In the genomic region with DNA sequence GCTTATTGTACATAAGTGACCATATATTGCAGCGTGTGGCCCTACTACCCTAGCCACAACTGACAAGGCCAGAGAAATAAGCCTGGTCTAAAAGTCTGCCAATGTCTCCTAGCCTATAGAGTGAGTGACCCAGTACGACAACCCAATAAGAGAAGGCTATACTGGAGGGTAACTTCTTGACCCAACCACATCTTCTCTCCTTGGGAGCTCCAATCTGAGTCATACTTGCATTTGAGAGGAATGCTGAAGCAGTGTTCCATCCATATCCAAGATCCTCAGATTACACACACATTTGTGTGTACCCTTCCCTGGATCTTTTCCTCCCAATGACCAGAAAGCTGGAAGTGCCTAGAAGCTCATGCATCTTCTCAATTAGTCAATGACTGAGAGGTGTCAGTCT, we compare ENCODE assay signal across 29 cellular contexts. TPM values are rescaled to one million over a fixed set of nuclear protein-coding genes. Genes with fewer than 3 reads are reported as not detected.
DNase-seq lines count a peak whose midpoint lies in the region; ATAC-seq and TF ChIP-seq lines count a peak whose summit lies in the region.
"Had no signal": no experiment of that assay in that cellular context is flagged by ENCODE, and none has a peak within 500 bp of the region (broad histone marks: within the 10 kb centered on the region; RNA-seq: fewer than 3 reads in every experiment).

No MANE protein-coding gene starts in this region.

- intact Hi-C loops in CD4-positive, alpha-beta T cell (cut with DNase I, micrococcal nuclease) = no loop called here

- H3K4me1 Mint-ChIP-seq in CD4-positive, alpha-beta T cell (ENCODE audit: low read depth) = peaks cover 21% of the 10 kb centered on the region
- H3K4me1 Mint-ChIP-seq in central memory CD8-positive, alpha-beta T cell = peaks cover 11% of the 10 kb centered on the region
- H3K4me1 Mint-ChIP-seq: neural progenitor cell had no signal

- no peak for ATAC-seq in CD4-positive, alpha-beta T cell (ENCODE audit: poor library complexity)
- no peak for ATAC-seq in central memory CD8-positive, alpha-beta T cell (replicated peaks; ENCODE audit: extremely low read depth, poor library complexity, severe bottlenecking)

- no peak for DNase-seq in CD4-positive, alpha-beta T cell
- DNase-seq in NB4 (ENCODE audit: low read depth) (peak; percentile 20), Ammon's horn (ENCODE audit: low spot score) (no peak), AG08395 (ENCODE audit: low spot score) (no peak)
- DNase-seq in central memory CD8-positive, alpha-beta T cell (ENCODE audit: low spot score in 2 of 2) = no peak
- DNase-seq in effector CD8-positive, alpha-beta T cell (lab: John Stamatoyannopoulos, UW) = no peak
- DNase-seq: activated gamma-delta T cell; activated T-cell treated with anti-CD3 and anti-CD28 coated beads, Interleukin-2, amount 50 U/mL, for 24 hours; cerebellar nuclear complex; esophagus squamous epithelium; H7; heart right ventricle; kidney; left ventricle myocardium superior; mesendoderm; NCI-H1105; NCI-H2029; NCI-H524 treated with DMSO at 0.1 percent for 48 hours; PC-9; retina; stimulated activated naive B cell treated with anti-CD40 and anti-IgM and Interleukin-4, amounts not matched to agents 10 μg/mL and 1 μg/mL and 100 μg/mL, for 72 hours; substantia nigra; trophoblast cell had no signal

- H3K4me2 ChIP-seq in BLaER1 treated with 17β-estradiol and CSF1 and Interleukin-3, amounts not matched to agents 10 nM and 100 nM = peak overlapping the region; percentile 45 to 87 (median 67)
- H3K4me2 ChIP-seq: neural progenitor cell, PC-9 had no signal

- H3K9ac ChIP-seq in BLaER1 treated with 17β-estradiol and CSF1 and Interleukin-3, amounts not matched to agents 10 nM and 100 nM = peak overlapping the region in 9 of 11 experiments; percentile 44 to 77 (median 57); a peak in 16 of 22 replicates
- H3K9ac ChIP-seq: neural progenitor cell, parathyroid adenoma had no signal

- H3K9me3 Mint-ChIP-seq in CD4-positive, alpha-beta T cell = no peaks in the 10 kb centered on the region
- no peaks in the 10 kb centered on the region for H3K9me3 Mint-ChIP-seq in central memory CD8-positive, alpha-beta T cell
- H3K9me3 Mint-ChIP-seq: activated T-cell treated with anti-CD3 and anti-CD28 coated beads, Interleukin-2, amount 50 U/mL, for 24 hours; neural progenitor cell; stimulated activated naive B cell treated with anti-CD40 and anti-IgM and Interleukin-4, amounts not matched to agents 10 μg/mL and 1 μg/mL and 100 μg/mL, for 72 hours had no signal

- H3K27ac Mint-ChIP-seq in CD4-positive, alpha-beta T cell = peak overlapping the region; percentile 13
- H3K27ac Mint-ChIP-seq in central memory CD8-positive, alpha-beta T cell (ENCODE audit: low read depth) = peak overlapping the region; percentile 12
- H3K27ac Mint-ChIP-seq: neural progenitor cell; stimulated activated naive B cell treated with anti-CD40 and anti-IgM and Interleukin-4, amounts not matched to agents 10 μg/mL and 1 μg/mL and 100 μg/mL, for 72 hours had no signal

- CTCF ChIA-PET in CD4-positive, alpha-beta T cell (lab: Charles Lee) = no interaction called here

- no peak overlapping the region for H3K4me3 Mint-ChIP-seq in CD4-positive, alpha-beta T cell
- no peak overlapping the region for H3K4me3 Mint-ChIP-seq in central memory CD8-positive, alpha-beta T cell
- H3K4me3 Mint-ChIP-seq: activated T-cell treated with anti-CD3 and anti-CD28 coated beads, Interleukin-2, amount 50 U/mL, for 24 hours; neural progenitor cell; stimulated activated naive B cell treated with anti-CD40 and anti-IgM and Interleukin-4, amounts not matched to agents 10 μg/mL and 1 μg/mL and 100 μg/mL, for 72 hours had no signal

- no peaks in the 10 kb centered on the region for H4K20me1 ChIP-seq in BLaER1 treated with 17β-estradiol and CSF1 and Interleukin-3, amounts not matched to agents 10 nM and 100 nM

- no peaks in the 10 kb centered on the region for H3K36me3 ChIP-seq in BLaER1 treated with 17β-estradiol and CSF1 and Interleukin-3, amounts not matched to agents 10 nM and 100 nM
- H3K36me3 ChIP-seq: esophagus squamous epithelium, heart right ventricle, neural progenitor cell had no signal

- H3K27ac ChIP-seq in BLaER1 treated with 17β-estradiol and CSF1 and Interleukin-3, amounts not matched to agents 10 nM and 100 nM = peak overlapping the region in 10 of 11 experiments; percentile 33 to 91 (median 82); a peak in 20 of 22 replicates
- no peak overlapping the region for H3K27ac ChIP-seq in CD4-positive, alpha-beta T cell (ENCODE audit: low read depth, low read length)
- H3K27ac ChIP-seq: C4-2B, esophagus squamous epithelium, neural progenitor cell, parathyroid adenoma, PC-9, SK-N-MC had no signal

- TF ChIP-seq CTCF in CD4-positive, alpha-beta T cell (IDR thresholded peaks at IDR 0.05) = no peak
- TF ChIP-seq CTCF in NB4 (IDR thresholded peaks at IDR 0.05; ENCODE audit: low read depth, low read length) = no peak

- peaks cover 5 to 26% (median 9%) of the 10 kb centered on the region in 11 experiments; a peak in 14 of 22 replicates for H3K9me3 ChIP-seq in BLaER1 treated with 17β-estradiol and CSF1 and Interleukin-3, amounts not matched to agents 10 nM and 100 nM (replicated peaks in 1 of 11)
- no peaks in the 10 kb centered on the region for H3K9me3 ChIP-seq in CD4-positive, alpha-beta T cell (ENCODE audit: control insufficient read depth, low read length)
- H3K9me3 ChIP-seq: esophagus squamous epithelium, heart right ventricle had no signal

- peak overlapping the region in 1 of 10 experiments; percentile 4; a peak in 1 of 20 replicates for H3K4me3 ChIP-seq in BLaER1 treated with 17β-estradiol and CSF1 and Interleukin-3, amounts not matched to agents 10 nM and 100 nM
- no peak overlapping the region for H3K4me3 ChIP-seq in NB4 (ENCODE audit: low read depth, low read length)
- H3K4me3 ChIP-seq: esophagus squamous epithelium, heart right ventricle, neural progenitor cell, PC-9, SK-N-MC had no signal

- POLR2A ChIA-PET in CD4-positive, alpha-beta T cell (lab: Charles Lee) = interaction anchor here (3.4 kb wide), 1 partner anchor 11 kb away, joined by 54 read pairs; the partner anchor contains the start of gene STT3B

- H3K27me3 ChIP-seq in BLaER1 treated with 17β-estradiol and CSF1 and Interleukin-3, amounts not matched to agents 10 nM and 100 nM = no peaks in the 10 kb centered on the region
- H3K27me3 ChIP-seq in CD4-positive, alpha-beta T cell (ENCODE audit: control insufficient read depth, insufficient read depth, low read length) = no peaks in the 10 kb centered on the region
- H3K27me3 ChIP-seq: esophagus squamous epithelium, heart right ventricle, neural progenitor cell had no signal

- no peaks in the 10 kb centered on the region for H3K27me3 Mint-ChIP-seq in CD4-positive, alpha-beta T cell
- H3K27me3 Mint-ChIP-seq in central memory CD8-positive, alpha-beta T cell = no peaks in the 10 kb centered on the region
- H3K27me3 Mint-ChIP-seq: activated T-cell treated with anti-CD3 and anti-CD28 coated beads, Interleukin-2, amount 50 U/mL, for 24 hours; IgD-negative memory B cell; stimulated activated naive B cell treated with anti-CD40 and anti-IgM and Interleukin-4, amounts not matched to agents 10 μg/mL and 1 μg/mL and 100 μg/mL, for 72 hours had no signal

- no peaks in the 10 kb centered on the region for H3K36me3 Mint-ChIP-seq in CD4-positive, alpha-beta T cell (ENCODE audit: low read depth)
- H3K36me3 Mint-ChIP-seq in central memory CD8-positive, alpha-beta T cell (ENCODE audit: insufficient read depth) = peaks cover 2% of the 10 kb centered on the region
- H3K36me3 Mint-ChIP-seq: IgD-negative memory B cell; neural progenitor cell; stimulated activated naive B cell treated with anti-CD40 and anti-IgM and Interleukin-4, amounts not matched to agents 10 μg/mL and 1 μg/mL and 100 μg/mL, for 72 hours had no signal

- H3K4me1 ChIP-seq in BLaER1 treated with 17β-estradiol and CSF1 and Interleukin-3, amounts not matched to agents 10 nM and 100 nM = peaks cover 13 to 30% (median 20%) of the 10 kb centered on the region in 10 experiments
- H3K4me1 ChIP-seq: esophagus squamous epithelium, neural progenitor cell, parathyroid adenoma had no signal

- TF ChIP-seq POLR2A in NB4 (IDR thresholded peaks at IDR 0.05; ENCODE audit: extremely low read depth, insufficient read length) = no peak

RNA-seq across cellular contexts. Expression of gene STT3B, which starts 11.3 kb away (rescaled TPM):
- 100 to 1,000 TPM; 111 to 113 TPM for total RNA-seq in CD4-positive, alpha-beta T cell
